ENCODE assay signal across 8 cellular contexts in genomic region chr9:106864533-106865143, GRCh38. TPM values are rescaled to one million over a fixed set of nuclear protein-coding genes. Genes with fewer than 3 reads are reported as not detected.
DNase-seq lines count a peak whose midpoint lies in the region; ATAC-seq and FAIRE-seq lines count a peak whose summit lies in the region.

No MANE protein-coding gene starts in this region.

- FAIRE-seq in small intestine (lab: Jason Lieb, UNC): no peak

- peak overlapping the region; percentile 37 to 63 for H3K4me3 ChIP-seq in small intestine (ENCODE audit: low read depth in 1 of 2, low read length in 2 of 2)

- no peaks in the 10 kb centered on the region for H3K4me1 ChIP-seq in small intestine (ENCODE audit: control insufficient read depth in 2 of 2, insufficient read depth in 1 of 2, low read depth in 1 of 2, low read length in 1 of 2)

- peaks cover under 1% of the 10 kb centered on the region for H3K36me3 Mint-ChIP-seq in activated naive CD8-positive, alpha-beta T cell
- peaks cover 5% of the 10 kb centered on the region for H3K36me3 Mint-ChIP-seq in activated naive CD8-positive, alpha-beta T cell treated with anti-CD3 and anti-CD28 coated beads for 36 hours
- H3K36me3 Mint-ChIP-seq in activated T-helper 17 cell treated with anti-CD3 and anti-CD28 coated beads, Interleukin-2, amount 50 U/mL, for 72 hours (ENCODE audit: low read depth): peaks cover 9% of the 10 kb centered on the region

- ATAC-seq in activated T-helper 17 cell treated with anti-CD3 and anti-CD28 coated beads, Interleukin-2, amount 50 U/mL, for 72 hours (replicated peaks): peak; percentile 19
- ATAC-seq in GM19455 (IDR thresholded peaks at IDR 0.05; ENCODE audit: unreplicated experiment) (no peak), HG03135 (IDR thresholded peaks at IDR 0.05; ENCODE audit: unreplicated experiment) (no peak)

- 10 to 24% (median 20%) methylated on average over 7 of the region's 7 CpGs for WGBS in small intestine, 3 donors

- peaks cover 46% of the 10 kb centered on the region for H3K27me3 Mint-ChIP-seq in activated naive CD8-positive, alpha-beta T cell
- peaks cover 68% of the 10 kb centered on the region for H3K27me3 Mint-ChIP-seq in activated naive CD8-positive, alpha-beta T cell treated with anti-CD3 and anti-CD28 coated beads for 36 hours
- H3K27me3 Mint-ChIP-seq in activated T-helper 17 cell treated with anti-CD3 and anti-CD28 coated beads, Interleukin-2, amount 50 U/mL, for 72 hours: peaks cover 43% of the 10 kb centered on the region

- H3K9me3 ChIP-seq in small intestine (ENCODE audit: control insufficient read depth, low read depth): no peaks in the 10 kb centered on the region

- peak overlapping the region in 1 of 2 donors; percentile 82 for H3K27ac ChIP-seq in small intestine (ENCODE audit: low read depth in 1 of 2, low read length in 1 of 2)

- peak overlapping the region; percentile 67 for H3K4me3 Mint-ChIP-seq in activated naive CD8-positive, alpha-beta T cell
- no peak overlapping the region for H3K4me3 Mint-ChIP-seq in activated naive CD8-positive, alpha-beta T cell treated with anti-CD3 and anti-CD28 coated beads for 36 hours
- peak overlapping the region; percentile 19 for H3K4me3 Mint-ChIP-seq in activated T-helper 17 cell treated with anti-CD3 and anti-CD28 coated beads, Interleukin-2, amount 50 U/mL, for 72 hours

- peaks cover 30% of the 10 kb centered on the region for H3K4me1 Mint-ChIP-seq in activated naive CD8-positive, alpha-beta T cell (ENCODE audit: low read depth)
- peaks cover 25% of the 10 kb centered on the region for H3K4me1 Mint-ChIP-seq in activated naive CD8-positive, alpha-beta T cell treated with anti-CD3 and anti-CD28 coated beads for 36 hours
- no peaks in the 10 kb centered on the region for H3K4me1 Mint-ChIP-seq in activated T-helper 17 cell treated with anti-CD3 and anti-CD28 coated beads, Interleukin-2, amount 50 U/mL, for 72 hours

- no peaks in the 10 kb centered on the region for H3K9me3 Mint-ChIP-seq in activated naive CD8-positive, alpha-beta T cell (ENCODE audit: low read depth)
- H3K9me3 Mint-ChIP-seq in activated naive CD8-positive, alpha-beta T cell treated with anti-CD3 and anti-CD28 coated beads for 36 hours: peaks cover 2% of the 10 kb centered on the region
- H3K9me3 Mint-ChIP-seq in activated T-helper 17 cell treated with anti-CD3 and anti-CD28 coated beads, Interleukin-2, amount 50 U/mL, for 72 hours: peaks cover 11% of the 10 kb centered on the region

- peaks cover 0 to 11% of the 10 kb centered on the region in 2 donors for H3K27me3 ChIP-seq in small intestine (ENCODE audit: control insufficient read depth in 2 of 2, insufficient read depth in 2 of 2, low read length in 2 of 2)

- no peak overlapping the region for H3K27ac Mint-ChIP-seq in activated naive CD8-positive, alpha-beta T cell
- no peak overlapping the region for H3K27ac Mint-ChIP-seq in activated naive CD8-positive, alpha-beta T cell treated with anti-CD3 and anti-CD28 coated beads for 36 hours
- no peak overlapping the region for H3K27ac Mint-ChIP-seq in activated T-helper 17 cell treated with anti-CD3 and anti-CD28 coated beads, Interleukin-2, amount 50 U/mL, for 72 hours

- no peaks in the 10 kb centered on the region for H3K36me3 ChIP-seq in small intestine (ENCODE audit: control insufficient read depth in 2 of 2, insufficient read depth in 2 of 2, low read length in 2 of 2)

- no peak for DNase-seq in activated naive CD8-positive, alpha-beta T cell treated with anti-CD3 and anti-CD28 coated beads for 36 hours
- DNase-seq in hepatic stellate cell (ENCODE audit: low spot score): peak; percentile 35
- DNase-seq in small intestine: peak; percentile 28
- DNase-seq in stimulated activated CD4-positive, alpha-beta T cell treated with anti-CD3 and anti-CD28 coated beads, Interleukin-4, amount 100 ng/mL, for 4 hours: no peak

RNA-seq across cellular contexts. Expression of gene ZNF462, which starts 1.7 kb away (rescaled TPM):
- under 1 TPM in 1 of 2 experiments, not detected in 1; 0.23 TPM for total RNA-seq in activated naive CD8-positive, alpha-beta T cell treated with anti-CD3 and anti-CD28 coated beads for 36 hours
- 1 to 10 TPM in 1 of 2 donors, under 1 TPM in 1; 0.67 to 2.6 TPM for total RNA-seq in activated T-helper 17 cell treated with anti-CD3 and anti-CD28 coated beads, Interleukin-2, amount 50 U/mL, for 72 hours
- 1 to 10 TPM in 2 of 3 donors, under 1 TPM in 1; 0.54 to 4.5 (median 2.0) TPM for polyA plus RNA-seq in small intestine

Comparison
In these comparisons a context has a peak if more than half of its experiments do, and no peak if none do; other contexts are left out.
1. DNase-seq: peak in hepatic stellate cell (single experiment) and small intestine (single experiment); none in activated naive CD8-positive, alpha-beta T cell treated with anti-CD3 and anti-CD28 coated beads for 36 hours (single experiment) and stimulated activated CD4-positive, alpha-beta T cell treated with anti-CD3 and anti-CD28 coated beads, Interleukin-4, amount 100 ng/mL, for 4 hours (0 of 2).